8 cellular contexts compared by ENCODE assay signal in genomic region chr17:781920-782731, GRCh38. TPM values are rescaled to one million over a fixed set of nuclear protein-coding genes. Genes with fewer than 3 reads are reported as not detected.
DNase-seq lines count a peak whose midpoint lies in the region; ATAC-seq and TF ChIP-seq lines count a peak whose summit lies in the region.

GLOD4 (minus strand) TSS chr17:782280; CDS start chr17:782255, 25 bp downstream.
MRM3 (plus strand) TSS chr17:782353; CDS start chr17:782379, 26 bp downstream.

- peaks cover 38% of the 10 kb centered on the region for H3K4me1 ChIP-seq in left ventricle myocardium inferior
- H3K4me1 ChIP-seq in prostate gland (replicated peaks), result peaks cover 7% of the 10 kb centered on the region

- H3K9me3 ChIP-seq in left ventricle myocardium inferior (replicated peaks) (no peaks in the 10 kb centered on the region), prostate gland (no peaks in the 10 kb centered on the region)

- H3K27ac ChIP-seq in left ventricle myocardium inferior (replicated peaks) (peak within 1 kb of the TSS; percentile 86), prostate gland (peak within 1 kb of the TSS; percentile 78 to 79)

- ATAC-seq in HG02759 (IDR thresholded peaks at IDR 0.05; ENCODE audit: unreplicated experiment), result peak; percentile 94

- peak; percentile 78 for TF ChIP-seq POLR2A in prostate gland (IDR thresholded peaks at IDR 0.05)

- peak; percentile 4 for TF ChIP-seq CTCF in GM12873 (IDR thresholded peaks at IDR 0.05; ENCODE audit: insufficient read depth, low read depth, low read length, missing control alignments)
- peak; percentile 39 for TF ChIP-seq CTCF in left ventricle myocardium inferior (IDR thresholded peaks at IDR 0.05; ENCODE audit: borderline replicate concordance)
- peak in 2 of 4 experiments; percentile 48 to 65 for TF ChIP-seq CTCF in prostate gland (IDR thresholded peaks at IDR 0.05)

- DNase-seq in NCI-H1417 (lab: John Stamatoyannopoulos, UW) (peak; percentile 79 to 87 (median 84)), amniotic epithelial cell (ENCODE audit: low read depth) (peak; percentile 79), left ventricle myocardium inferior (peak; percentile 95), prostate gland (ENCODE audit: low spot score) (peak; percentile 90), ureter (ENCODE audit: low spot score) (peak; percentile 93)

- WGBS in prostate gland, result under 1% methylated on average over 49 of the region's 80 CpGs

- H3K36me3 ChIP-seq in left ventricle myocardium inferior (peaks cover 34% of the 10 kb centered on the region), prostate gland (no peaks in the 10 kb centered on the region)

- H3K27me3 ChIP-seq in left ventricle myocardium inferior (ENCODE audit: low read depth) (no peaks in the 10 kb centered on the region), prostate gland (replicated peaks; ENCODE audit: insufficient read depth) (no peaks in the 10 kb centered on the region)

- intact Hi-C loops in T-helper 1 cell treated with Interleukin-12 subunit alpha and Interleukin-12 subunit beta and Interleukin-4 antibody, amounts not matched to agents 30 ng/mL and 1 ng/mL, for 36 hours (cut with micrococcal nuclease), result loop anchor here (1.0 to 2.0 kb wide), 5 partner anchors 30 to 371 kb away; partner anchors contain the start of genes GEMIN4 and VPS53
- intact Hi-C loops in left ventricle myocardium inferior (cut with micrococcal nuclease) (no loop called here), prostate gland (cut with DNase I) (no loop called here)

- peak within 1 kb of the TSS; percentile 92 for H3K4me3 ChIP-seq in left ventricle myocardium inferior
- peak within 1 kb of the TSS; percentile 70 to 88 for H3K4me3 ChIP-seq in prostate gland

RNA-seq across cellular contexts. Expression of gene GLOD4, which starts in this region (rescaled TPM):
- total RNA-seq in T-helper 1 cell treated with Interleukin-12 subunit alpha and Interleukin-12 subunit beta and Interleukin-4 antibody, amounts not matched to agents 30 ng/mL and 1 ng/mL, for 36 hours, result 56.6 and 63.1 TPM in 2 replicates
- total RNA-seq in left ventricle myocardium inferior (26.5 TPM), prostate gland (100 to 1,000 TPM in 1 of 2 donors, 10 to 100 TPM in 1; 72.4 to 113 TPM), ureter (72.4 TPM)

RNA-seq across cellular contexts. Expression of gene MRM3, which starts in this region (rescaled TPM):
- 17.2 and 21.0 TPM in 2 replicates for total RNA-seq in T-helper 1 cell treated with Interleukin-12 subunit alpha and Interleukin-12 subunit beta and Interleukin-4 antibody, amounts not matched to agents 30 ng/mL and 1 ng/mL, for 36 hours
- total RNA-seq in left ventricle myocardium inferior (18.7 TPM), prostate gland (10 to 100 TPM; 15.1 to 22.3 TPM), ureter (10.7 TPM)

Comparison
In these comparisons a context has a peak if more than half of its experiments do, and no peak if none do; other contexts are left out.
1. Peak in every context shown above with its lines: DNase-seq, ATAC-seq, H3K4me3 ChIP-seq and H3K27ac ChIP-seq.